In genomic region chr11:61914471-61915171, GRCh38 we compare ENCODE assay signal across 18 cellular contexts. TPM values are rescaled to one million over a fixed set of nuclear protein-coding genes. Genes with fewer than 3 reads are reported as not detected.
DNase-seq lines count a peak whose midpoint lies in the region; ATAC-seq and TF ChIP-seq lines count a peak whose summit lies in the region.
"Had no signal": no experiment of that assay in that cellular context is flagged by ENCODE, and none has a peak within 500 bp of the region (broad histone marks: within the 10 kb centered on the region; RNA-seq: fewer than 3 reads in every experiment).

No MANE protein-coding gene starts in this region.

- ATAC-seq in Right ventricle myocardium superior (ENCODE audit: poor library complexity) (no peak), left lobe of liver (no peak)
- ATAC-seq: A549, T-cell had no signal

- H3K9me3 ChIP-seq in left ventricle myocardium inferior (replicated peaks), result no peaks in the 10 kb centered on the region
- H3K9me3 ChIP-seq: A549; BLaER1 treated with 17β-estradiol and CSF1 and Interleukin-3, amounts not matched to agents 10 nM and 100 nM had no signal

- intact Hi-C loops in left ventricle myocardium inferior (cut with micrococcal nuclease) (no loop called here), Right ventricle myocardium superior (cut with DNase I) (no loop called here)

- H3K27ac ChIP-seq in left ventricle myocardium inferior (replicated peaks), result peak overlapping the region; percentile 94
- H3K27ac ChIP-seq: A549, brain microvascular endothelial cell had no signal

- peaks cover 68% of the 10 kb centered on the region for H3K4me1 ChIP-seq in left ventricle myocardium inferior

- peak overlapping the region; percentile 78 for H3K4me3 ChIP-seq in left ventricle myocardium inferior
- H3K4me3 ChIP-seq: A549 had no signal

- DNase-seq in left ventricle myocardium inferior, result no peak
- no peak for DNase-seq in Right ventricle myocardium superior
- peak; percentile 28 for DNase-seq in left lobe of liver (ENCODE audit: low spot score)
- DNase-seq in ureter (ENCODE audit: low spot score), result peak; percentile 42
- no peak for DNase-seq in DMS79 (lab: John Stamatoyannopoulos, UW)
- no peak for DNase-seq in activated naive CD4-positive, alpha-beta T cell treated with Interleukin-2 at 50 U/mL for 16 hours
- DNase-seq: activated CD4-positive, alpha-beta T cell treated with anti-CD3 and anti-CD28 coated beads for 48 hours; brain microvascular endothelial cell; foreskin melanocyte; kidney; naive B cell; NCI-H1436; NCI-H526 treated with DMSO at 0.1 percent for 48 hours; stimulated activated CD4-positive, alpha-beta T cell treated with anti-CD3 and anti-CD28 coated beads, Interleukin-4, amount 100 ng/mL, for 4 hours; T-cell had no signal

- no peak for TF ChIP-seq CTCF in left ventricle myocardium inferior (IDR thresholded peaks at IDR 0.05; ENCODE audit: borderline replicate concordance)

- H3K27me3 ChIP-seq in left ventricle myocardium inferior (ENCODE audit: low read depth), result peaks cover 6% of the 10 kb centered on the region

- H3K36me3 ChIP-seq in left ventricle myocardium inferior, result no peaks in the 10 kb centered on the region
- H3K36me3 ChIP-seq: brain microvascular endothelial cell had no signal

RNA-seq across cellular contexts. Expression of gene RAB3IL1, which starts 2.7 kb away (rescaled TPM):
- 9.5 TPM for total RNA-seq in left ventricle myocardium inferior
- 10.8 TPM for total RNA-seq in Right ventricle myocardium superior
- total RNA-seq in left lobe of liver, result 4.0 TPM
- 14.9 TPM for total RNA-seq in ureter
- total RNA-seq: activated T-helper 2 cell treated with anti-CD3 and anti-CD28 coated beads, Interferon-gamma antibody, Interleukin-2, Interleukin-4, amounts not matched to agents 10 μg/mL and 5 μg/mL and 100 μg/mL, durations not matched to agents 14 hours and 24 hours and 36 hours had no signal

RNA-seq across cellular contexts. Expression of gene FADS3, which starts 23.3 kb away (rescaled TPM):
- total RNA-seq in left ventricle myocardium inferior (65.5 TPM), Right ventricle myocardium superior (76.0 TPM), left lobe of liver (15.0 TPM), ureter (31.1 TPM)

RNA-seq across cellular contexts. Expression of gene BEST1, which starts 35.5 kb away (rescaled TPM):
- total RNA-seq in left ventricle myocardium inferior (0.58 TPM), Right ventricle myocardium superior (1.3 TPM), left lobe of liver (0.63 TPM), ureter (9.4 TPM)
- total RNA-seq: activated T-helper 2 cell treated with anti-CD3 and anti-CD28 coated beads, Interferon-gamma antibody, Interleukin-2, Interleukin-4, amounts not matched to agents 10 μg/mL and 5 μg/mL and 100 μg/mL, durations not matched to agents 14 hours and 24 hours and 36 hours had no signal

RNA-seq across cellular contexts. Expression of gene FTH1, which starts 52.8 kb away (rescaled TPM):
- total RNA-seq in left ventricle myocardium inferior (2,346 TPM), Right ventricle myocardium superior (2,228 TPM), left lobe of liver (938 TPM), ureter (2,368 TPM)

Comparison
In these comparisons a context has a peak if more than half of its experiments do, and no peak if none do; other contexts are left out.
1. DNase-seq: peak in left lobe of liver (single experiment) and ureter (single experiment); none in left ventricle myocardium inferior (single experiment), Right ventricle myocardium superior (single experiment), DMS79 (single experiment) and activated naive CD4-positive, alpha-beta T cell treated with Interleukin-2 at 50 U/mL for 16 hours (single experiment).